ENCODE assay signal across 9 cellular contexts in the genomic region with DNA sequence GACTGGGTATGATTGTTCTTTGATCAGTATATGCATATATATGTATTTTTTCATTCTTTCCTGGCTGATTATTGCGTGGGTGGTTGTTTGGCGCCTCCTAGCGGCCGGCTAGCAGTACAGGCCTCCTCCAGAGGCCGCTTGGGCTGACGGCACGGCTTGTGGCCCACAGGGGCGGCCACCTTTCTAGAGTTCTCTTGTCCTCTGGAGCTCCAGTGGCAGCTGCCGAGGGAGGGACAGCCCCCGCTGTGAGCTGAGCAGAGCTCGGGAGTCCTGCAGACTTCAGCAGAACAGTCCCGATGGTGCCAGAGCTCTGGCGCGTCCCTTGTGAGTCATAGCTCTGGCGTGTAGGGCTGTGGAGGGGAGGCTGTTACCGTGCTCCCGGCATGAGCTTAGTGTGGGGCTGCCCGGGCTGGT. TPM values are rescaled to one million over a fixed set of nuclear protein-coding genes. Genes with fewer than 3 reads are reported as not detected.
DNase-seq lines count a peak whose midpoint lies in the region; ATAC-seq and TF ChIP-seq lines count a peak whose summit lies in the region.
"Had no signal": no experiment of that assay in that cellular context is flagged by ENCODE, and none has a peak within 500 bp of the region (broad histone marks: within the 10 kb centered on the region; RNA-seq: fewer than 3 reads in every experiment).

No MANE protein-coding gene starts in this region.

- H4K20me1 ChIP-seq in GM23248 (ENCODE audit: insufficient read depth) (no peaks in the 10 kb centered on the region), SK-N-SH (ENCODE audit: insufficient read depth) (no peaks in the 10 kb centered on the region), hepatocyte (ENCODE audit: insufficient read depth, poor library complexity, severe bottlenecking) (no peaks in the 10 kb centered on the region)

- no peaks in the 10 kb centered on the region for H3K9me3 ChIP-seq in GM23248 (ENCODE audit: low read depth)
- no peaks in the 10 kb centered on the region for H3K9me3 ChIP-seq in SK-N-SH
- no peaks in the 10 kb centered on the region for H3K9me3 ChIP-seq in hepatocyte (ENCODE audit: low read depth)

- no peaks in the 10 kb centered on the region for H3K4me1 ChIP-seq in GM23248 (ENCODE audit: insufficient read depth)
- no peaks in the 10 kb centered on the region for H3K4me1 ChIP-seq in SK-N-SH (ENCODE audit: control insufficient read depth in 1 of 2, insufficient read depth in 2 of 2, low read depth in 1 of 2, low read length in 1 of 2)
- no peaks in the 10 kb centered on the region for H3K4me1 ChIP-seq in hepatocyte (ENCODE audit: insufficient read depth)

- DNase-seq in GM23248 (peak; percentile 33), SK-N-SH (peak; percentile 81), hepatocyte (ENCODE audit: low spot score) (peak; percentile 23)
- DNase-seq in activated naive CD4-positive, alpha-beta T cell treated with anti-CD3 and anti-CD28 coated beads, Interleukin-2, amount 50 U/mL, for 16 hours: peak; percentile 57
- DNase-seq in stimulated activated CD4-positive, alpha-beta T cell treated with anti-CD3 and anti-CD28 coated beads, Interleukin-1b, Interleukin-23, amount 100 ng/mL, for 1 hour (ENCODE audit: low read depth in 2 of 2): peak; percentile 29 to 47

- H3K9me2 ChIP-seq in GM23248 (ENCODE audit: insufficient read depth) (no peaks in the 10 kb centered on the region), SK-N-SH (no peaks in the 10 kb centered on the region), hepatocyte (replicated peaks; ENCODE audit: insufficient read depth) (no peaks in the 10 kb centered on the region)

- no peaks in the 10 kb centered on the region for H3K36me3 ChIP-seq in GM23248 (ENCODE audit: low read depth)
- H3K36me3 ChIP-seq in SK-N-SH (replicated peaks in 1 of 2; ENCODE audit: control insufficient read depth in 1 of 2, insufficient read depth in 2 of 2, low read length in 1 of 2): no peaks in the 10 kb centered on the region
- no peaks in the 10 kb centered on the region for H3K36me3 ChIP-seq in hepatocyte (replicated peaks; ENCODE audit: insufficient read depth, low read depth)

- in situ Hi-C loops in GM23248 (cut with MboI): no loop called here

- H3K4me3 ChIP-seq in GM23248 (no peak overlapping the region), SK-N-SH (ENCODE audit: low read depth in 2 of 2, low read length in 1 of 2) (peak overlapping the region in 1 of 2 experiments; percentile 33; a peak in 1 of 4 replicates), hepatocyte (no peak overlapping the region)
- H3K4me3 ChIP-seq: SK-N-MC had no signal

- TF ChIP-seq RAD21 in SK-N-SH (IDR thresholded peaks at IDR 0.05; ENCODE audit: low read length): peak; percentile 76

- H3K9ac ChIP-seq in GM23248 (no peak overlapping the region), SK-N-SH (no peak overlapping the region)

- H3K4me2 ChIP-seq in GM23248 (ENCODE audit: unreplicated experiment): no peak overlapping the region
- no peak overlapping the region for H3K4me2 ChIP-seq in SK-N-SH
- H3K4me2 ChIP-seq in hepatocyte: no peak overlapping the region

- H3K27ac ChIP-seq in GM23248: no peak overlapping the region
- H3K27ac ChIP-seq in SK-N-SH (ENCODE audit: low read depth in 2 of 2, low read length in 1 of 2): no peak overlapping the region
- H3K27ac ChIP-seq in hepatocyte: no peak overlapping the region
- H3K27ac ChIP-seq: SK-N-MC had no signal

- CTCF ChIA-PET in SK-N-SH (lab: Yijun Ruan, JAX): interaction anchor here (0.6 to 2.7 kb wide), 31 partner anchors 8 to 1925 kb away, joined by 3 to 48 read pairs (median 4); partner anchors contain the start of genes ZNF429 and ZNF431

- TF ChIP-seq CTCF in SK-N-SH (IDR thresholded peaks at IDR 0.05) (peak; percentile 52), hepatocyte (IDR thresholded peaks at IDR 0.05; ENCODE audit: poor library complexity) (peak; percentile 48)

- ATAC-seq in HG03457 (IDR thresholded peaks at IDR 0.05; ENCODE audit: unreplicated experiment) (no peak), HG02610 (IDR thresholded peaks at IDR 0.05; ENCODE audit: unreplicated experiment) (no peak), HG02884 (IDR thresholded peaks at IDR 0.05; ENCODE audit: unreplicated experiment) (no peak)

- no peaks in the 10 kb centered on the region for H3K79me2 ChIP-seq in GM23248 (ENCODE audit: insufficient read depth)
- H3K79me2 ChIP-seq in SK-N-SH (ENCODE audit: insufficient read depth): no peaks in the 10 kb centered on the region
- no peaks in the 10 kb centered on the region for H3K79me2 ChIP-seq in hepatocyte

- POLR2A ChIA-PET in SK-N-SH (lab: Yijun Ruan, JAX): interaction anchor here (1.5 kb wide), 1 partner anchor 23 kb away, joined by 5 read pairs; the partner anchor contains the start of gene ZNF429

- no peaks in the 10 kb centered on the region for H3K27me3 ChIP-seq in GM23248 (replicated peaks; ENCODE audit: insufficient read depth)
- no peaks in the 10 kb centered on the region for H3K27me3 ChIP-seq in SK-N-SH (ENCODE audit: insufficient read depth)
- no peaks in the 10 kb centered on the region for H3K27me3 ChIP-seq in hepatocyte

- H3F3A ChIP-seq in GM23248 (ENCODE audit: insufficient read depth): no peaks in the 10 kb centered on the region
- no peaks in the 10 kb centered on the region for H3F3A ChIP-seq in SK-N-SH (replicated peaks; ENCODE audit: insufficient read depth)

- WGBS in GM23248 (ENCODE audit: low coverage in 1 of 2, low lambda C conversion rate in 2 of 2, missing lambda C conversion rate in 2 of 2), 2 experiments: 73 to 82% methylated on average over 16 to 18 of the region's 18 CpGs
- WGBS in SK-N-SH (ENCODE audit: low lambda C conversion rate): 25% methylated on average over 5 of the region's 18 CpGs
- 78% methylated on average over 18 of the region's 18 CpGs for WGBS in hepatocyte (ENCODE audit: low lambda C conversion rate, missing lambda C conversion rate)

- H2AFZ ChIP-seq in GM23248 (no peak overlapping the region), SK-N-SH (ENCODE audit: low read depth) (no peak overlapping the region), hepatocyte (no peak overlapping the region)

- TF ChIP-seq EP300 in SK-N-SH (IDR thresholded peaks at IDR 0.05; ENCODE audit: borderline replicate concordance in 1 of 2, low read depth in 1 of 2, low read length in 1 of 2): no peak

TF ChIP-seq in SK-N-SH, 30 proteins besides CTCF, POLR2A, EP300 and RAD21:
- TF ChIP-seq FOXM1 (IDR thresholded peaks at IDR 0.05; ENCODE audit: low read depth) (no peak), SMC3 (IDR thresholded peaks at IDR 0.05; ENCODE audit: low read depth, low read length) (peak; percentile 54)

RNA-seq across cellular contexts. Expression of gene ZNF429, which starts 22.5 kb away (rescaled TPM):
- 5.1 and 6.1 TPM in 2 replicates for total RNA-seq in GM23248 (2014; rRNA removed; shearing (Covaris generic))
- 7.3 and 8.1 TPM in 2 replicates for polyA plus RNA-seq in GM23248 (2016; fragmentation: Nextera tagmentation; extraction: Ambion mirVana)
- polyA plus RNA-seq in SK-N-SH (2012; rRNA removed): 5.6 and 8.3 TPM in 2 replicates
- 4.7 and 6.3 TPM in 2 replicates for polyA plus RNA-seq in SK-N-SH (2012; cell fraction: cytosol; rRNA removed)
- polyA plus RNA-seq in SK-N-SH (2012; cell fraction: nucleus; rRNA removed): 8.5 and 9.3 TPM in 2 replicates
- total RNA-seq in hepatocyte: 19.1 and 19.9 TPM in 2 replicates
- polyA plus RNA-seq in hepatocyte: 12.8 and 15.5 TPM in 2 replicates

Comparison
In these comparisons a context has a peak if more than half of its experiments do, and no peak if none do; other contexts are left out.
1. DNase-seq: peak in every context shown above with its lines; median percentile 81 in SK-N-SH; 57 in activated naive CD4-positive, alpha-beta T cell treated with anti-CD3 and anti-CD28 coated beads, Interleukin-2, amount 50 U/mL, for 16 hours; 38 in stimulated activated CD4-positive, alpha-beta T cell treated with anti-CD3 and anti-CD28 coated beads, Interleukin-1b, Interleukin-23, amount 100 ng/mL, for 1 hour; 33 in GM23248; 23 in hepatocyte.